8 cellular contexts compared by ENCODE assay signal in the genomic region with DNA sequence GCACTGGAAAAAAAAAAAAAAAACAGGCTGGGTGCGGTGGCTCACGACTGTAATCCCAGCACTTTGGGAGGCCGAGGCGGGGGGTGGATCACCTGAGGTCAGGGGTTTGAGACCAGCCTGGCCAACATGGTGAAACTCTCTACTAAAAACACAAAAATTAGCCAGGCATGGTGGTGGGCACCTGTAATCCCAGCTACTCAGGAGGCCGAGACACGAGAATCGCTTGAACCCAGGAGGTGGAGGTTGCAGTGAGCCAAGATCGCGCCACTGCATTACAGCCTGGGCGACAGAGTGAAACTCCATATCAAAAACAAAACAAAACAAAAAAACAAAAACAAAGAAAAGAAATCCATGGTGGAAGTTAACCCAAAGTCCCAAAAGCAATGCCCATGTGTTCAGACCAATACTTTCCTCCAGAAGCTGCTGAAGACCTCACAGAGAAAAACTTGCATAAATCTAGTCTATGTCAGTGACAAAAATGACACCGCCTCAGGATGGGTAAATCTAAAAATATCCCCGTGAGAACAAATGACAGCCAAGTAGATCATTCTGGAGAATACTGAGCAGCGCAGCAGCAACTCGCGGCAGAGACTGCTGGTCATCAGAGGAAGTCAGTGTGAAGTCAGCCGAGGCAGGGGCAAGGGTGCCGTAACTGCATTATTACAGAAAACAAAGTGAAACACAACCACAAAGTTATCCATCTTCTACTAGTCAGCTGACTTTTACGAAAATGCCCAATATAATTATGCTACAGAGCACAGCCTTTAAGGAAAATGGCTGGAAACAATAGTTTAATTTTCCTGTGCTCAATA. TPM values are rescaled to one million over a fixed set of nuclear protein-coding genes. Genes with fewer than 3 reads are reported as not detected.
DNase-seq lines count a peak whose midpoint lies in the region; ATAC-seq, FAIRE-seq and TF ChIP-seq lines count a peak whose summit lies in the region.

No MANE protein-coding gene starts in this region.

- ATAC-seq in HG02610 (IDR thresholded peaks at IDR 0.05; ENCODE audit: unreplicated experiment) (peak; percentile 86), left lung (peak; percentile 58), foreskin keratinocyte (no peak)
- ATAC-seq in activated naive CD8-positive, alpha-beta T cell treated with anti-CD3 and anti-CD28 coated beads, Interleukin-2, amount 10 ng/mL, durations not matched to agents 7 days and 5 days (ENCODE audit: low read depth) = peak; percentile 80

- POLR2A ChIA-PET in activated naive CD8-positive, alpha-beta T cell treated with anti-CD3 and anti-CD28 coated beads, Interleukin-2, amount 10 ng/mL, durations not matched to agents 7 days and 5 days (lab: Charles Lee) = interaction anchor here (1.2 to 6.7 kb wide), 6 partner anchors 8 to 276 kb away, joined by 3 to 104 read pairs (median 11); a partner anchor contains a TSS

- no peak for TF ChIP-seq CTCF in left lung (IDR thresholded peaks at IDR 0.05)
- no peak for TF ChIP-seq CTCF in foreskin keratinocyte (conservative IDR thresholded peaks at IDR 0.05)

- H3K4me3 ChIP-seq in left lung = peak overlapping the region in 1 of 2 donors; percentile 1

- no peaks in the 10 kb centered on the region for H3K36me3 ChIP-seq in left lung

- H3K9me3 ChIP-seq in left lung = no peaks in the 10 kb centered on the region

- intact Hi-C loops in left lung (cut with DNase I) = no loop called here

- H3K27ac Mint-ChIP-seq in activated naive CD8-positive, alpha-beta T cell treated with anti-CD3 and anti-CD28 coated beads, Interleukin-2, amount 10 ng/mL, durations not matched to agents 7 days and 5 days = peak overlapping the region; percentile 95
- peak overlapping the region; percentile 97 for H3K27ac Mint-ChIP-seq in stimulated activated naive CD8-positive, alpha-beta T cell treated with anti-CD3 and anti-CD28 coated beads, Interleukin-15, Interleukin-2, amounts not matched to agents 100 ng/mL and 50 ng/mL, for 24 hours

- H3K27ac ChIP-seq in left lung (peak overlapping the region; percentile 51 to 78), foreskin keratinocyte (no peak overlapping the region)

- H3K9me3 Mint-ChIP-seq in activated naive CD8-positive, alpha-beta T cell treated with anti-CD3 and anti-CD28 coated beads, Interleukin-2, amount 10 ng/mL, durations not matched to agents 7 days and 5 days = no peaks in the 10 kb centered on the region
- H3K9me3 Mint-ChIP-seq in stimulated activated naive CD8-positive, alpha-beta T cell treated with anti-CD3 and anti-CD28 coated beads, Interleukin-15, Interleukin-2, amounts not matched to agents 100 ng/mL and 50 ng/mL, for 24 hours = no peaks in the 10 kb centered on the region

- peaks cover 18% of the 10 kb centered on the region for H3K36me3 Mint-ChIP-seq in activated naive CD8-positive, alpha-beta T cell treated with anti-CD3 and anti-CD28 coated beads, Interleukin-2, amount 10 ng/mL, durations not matched to agents 7 days and 5 days
- H3K36me3 Mint-ChIP-seq in stimulated activated naive CD8-positive, alpha-beta T cell treated with anti-CD3 and anti-CD28 coated beads, Interleukin-15, Interleukin-2, amounts not matched to agents 100 ng/mL and 50 ng/mL, for 24 hours (ENCODE audit: low read depth) = peaks cover 17% of the 10 kb centered on the region

- TF ChIP-seq POLR2A in GM12892 (IDR thresholded peaks at IDR 0.05; ENCODE audit: low read depth, low read length) = peak; percentile 71

- H3K4me3 Mint-ChIP-seq in activated naive CD8-positive, alpha-beta T cell treated with anti-CD3 and anti-CD28 coated beads, Interleukin-2, amount 10 ng/mL, durations not matched to agents 7 days and 5 days = peak overlapping the region; percentile 91
- H3K4me3 Mint-ChIP-seq in stimulated activated naive CD8-positive, alpha-beta T cell treated with anti-CD3 and anti-CD28 coated beads, Interleukin-15, Interleukin-2, amounts not matched to agents 100 ng/mL and 50 ng/mL, for 24 hours = peak overlapping the region; percentile 83

- FAIRE-seq in GM12892 (lab: Jason Lieb, UNC) = peak; percentile 81

- peak; percentile 38 for DNase-seq in GM12892 (ENCODE audit: insufficient read length)
- peak; percentile 74 for DNase-seq in OCI-M1 (lab: John Stamatoyannopoulos, UW)
- DNase-seq in activated naive CD8-positive, alpha-beta T cell treated with anti-CD3 and anti-CD28 coated beads, Interleukin-2, amount 10 ng/mL, durations not matched to agents 7 days and 5 days = peak; percentile 59
- DNase-seq in left lung = peak; percentile 79 to 85
- DNase-seq in NCI-H2196 (lab: John Stamatoyannopoulos, UW; ENCODE audit: unreplicated experiment) = no peak
- DNase-seq in foreskin keratinocyte = no peak

- no peaks in the 10 kb centered on the region for H3K27me3 ChIP-seq in left lung
- no peaks in the 10 kb centered on the region for H3K27me3 ChIP-seq in foreskin keratinocyte

- H3K4me1 ChIP-seq in left lung (peaks cover 19 to 91% of the 10 kb centered on the region in 2 donors), foreskin keratinocyte (no peaks in the 10 kb centered on the region)

- peaks cover 77% of the 10 kb centered on the region for H3K4me1 Mint-ChIP-seq in activated naive CD8-positive, alpha-beta T cell treated with anti-CD3 and anti-CD28 coated beads, Interleukin-2, amount 10 ng/mL, durations not matched to agents 7 days and 5 days
- H3K4me1 Mint-ChIP-seq in stimulated activated naive CD8-positive, alpha-beta T cell treated with anti-CD3 and anti-CD28 coated beads, Interleukin-15, Interleukin-2, amounts not matched to agents 100 ng/mL and 50 ng/mL, for 24 hours (ENCODE audit: low read depth) = peaks cover 98% of the 10 kb centered on the region

- no peaks in the 10 kb centered on the region for H3K27me3 Mint-ChIP-seq in activated naive CD8-positive, alpha-beta T cell treated with anti-CD3 and anti-CD28 coated beads, Interleukin-2, amount 10 ng/mL, durations not matched to agents 7 days and 5 days
- no peaks in the 10 kb centered on the region for H3K27me3 Mint-ChIP-seq in stimulated activated naive CD8-positive, alpha-beta T cell treated with anti-CD3 and anti-CD28 coated beads, Interleukin-15, Interleukin-2, amounts not matched to agents 100 ng/mL and 50 ng/mL, for 24 hours

RNA-seq across cellular contexts. Expression of a gene that starts 41.0 kb away (rescaled TPM):
- 14.6 TPM for polyA plus RNA-seq in GM12892 (2012; ENCODE audit: missing spikeins)
- 10 to 100 TPM; 91.0 to 93.9 TPM for total RNA-seq in activated naive CD8-positive, alpha-beta T cell treated with anti-CD3 and anti-CD28 coated beads, Interleukin-2, amount 10 ng/mL, durations not matched to agents 7 days and 5 days
- 10 to 100 TPM; 47.3 to 63.2 TPM for total RNA-seq in left lung
- 6.6 and 7.3 TPM in 2 replicates for total RNA-seq in foreskin keratinocyte
- 1.5 and 1.6 TPM in 2 replicates for polyA plus RNA-seq in foreskin keratinocyte

Comparison
In these comparisons a context has a peak if more than half of its experiments do, and no peak if none do; other contexts are left out.
1. DNase-seq: peak in GM12892 (single experiment), OCI-M1 (single experiment), activated naive CD8-positive, alpha-beta T cell treated with anti-CD3 and anti-CD28 coated beads, Interleukin-2, amount 10 ng/mL, durations not matched to agents 7 days and 5 days (single experiment) and left lung (2 of 2); none in NCI-H2196 (single experiment) and foreskin keratinocyte (0 of 2).